ENCODE assay signal across 8 cellular contexts in genomic region chr17:3963214-3964201, GRCh38.
DNase-seq lines count a peak whose midpoint lies in the region; ATAC-seq lines count a peak whose summit lies in the region.

No MANE protein-coding gene starts in this region.

- H3K9ac ChIP-seq in BLaER1 treated with 17β-estradiol and CSF1 and Interleukin-3, amounts not matched to agents 10 nM and 100 nM, result peak overlapping the region; percentile 73 to 90 (median 82)

- H3K36me3 Mint-ChIP-seq in activated T-cell treated with anti-CD3 and anti-CD28 coated beads, Interleukin-2, amount 50 U/mL, for 24 hours (ENCODE audit: low read depth), result peaks cover 23% of the 10 kb centered on the region

- peaks cover 52% of the 10 kb centered on the region for H3K4me1 Mint-ChIP-seq in activated T-cell treated with anti-CD3 and anti-CD28 coated beads, Interleukin-2, amount 50 U/mL, for 24 hours (ENCODE audit: low read depth)

- peak overlapping the region; percentile 88 for H3K4me3 Mint-ChIP-seq in activated T-cell treated with anti-CD3 and anti-CD28 coated beads, Interleukin-2, amount 50 U/mL, for 24 hours

- H3K4me2 ChIP-seq in BLaER1 treated with 17β-estradiol and CSF1 and Interleukin-3, amounts not matched to agents 10 nM and 100 nM, result peak overlapping the region; percentile 89 to 100 (median 96)

- H3K36me3 ChIP-seq in BLaER1 treated with 17β-estradiol and CSF1 and Interleukin-3, amounts not matched to agents 10 nM and 100 nM, result no peaks in the 10 kb centered on the region

- peak overlapping the region in 10 of 11 experiments; percentile 56 to 93 (median 84); a peak in 20 of 22 replicates for H3K27ac ChIP-seq in BLaER1 treated with 17β-estradiol and CSF1 and Interleukin-3, amounts not matched to agents 10 nM and 100 nM

- H4K20me1 ChIP-seq in BLaER1 treated with 17β-estradiol and CSF1 and Interleukin-3, amounts not matched to agents 10 nM and 100 nM, result peaks cover 0 to 60% (median 49%) of the 10 kb centered on the region in 11 experiments; a peak in 19 of 22 replicates

- peaks cover 0 to 7% (median 0%) of the 10 kb centered on the region in 11 experiments; a peak in 2 of 22 replicates for H3K27me3 ChIP-seq in BLaER1 treated with 17β-estradiol and CSF1 and Interleukin-3, amounts not matched to agents 10 nM and 100 nM

- H3K9me3 ChIP-seq in BLaER1 treated with 17β-estradiol and CSF1 and Interleukin-3, amounts not matched to agents 10 nM and 100 nM (replicated peaks in 1 of 11), result no peaks in the 10 kb centered on the region
- H3K9me3 ChIP-seq in iPS-18c (ENCODE audit: control insufficient read depth, insufficient read depth, low read length), result no peaks in the 10 kb centered on the region

- H3K4me3 ChIP-seq in BLaER1 treated with 17β-estradiol and CSF1 and Interleukin-3, amounts not matched to agents 10 nM and 100 nM, result peak overlapping the region; percentile 73 to 89 (median 78)
- peak overlapping the region; percentile 59 for H3K4me3 ChIP-seq in iPS-18c (ENCODE audit: insufficient read depth, low read depth, low read length)

- H3K27me3 Mint-ChIP-seq in activated T-cell treated with anti-CD3 and anti-CD28 coated beads, Interleukin-2, amount 50 U/mL, for 24 hours, result no peaks in the 10 kb centered on the region

- peaks cover 62 to 96% (median 90%) of the 10 kb centered on the region in 10 experiments for H3K4me1 ChIP-seq in BLaER1 treated with 17β-estradiol and CSF1 and Interleukin-3, amounts not matched to agents 10 nM and 100 nM

- ATAC-seq in GM21390 (IDR thresholded peaks at IDR 0.05; ENCODE audit: unreplicated experiment), result peak; percentile 13

- no peaks in the 10 kb centered on the region for H3K9me3 Mint-ChIP-seq in activated T-cell treated with anti-CD3 and anti-CD28 coated beads, Interleukin-2, amount 50 U/mL, for 24 hours

- peak overlapping the region; percentile 85 for H3K27ac Mint-ChIP-seq in activated T-cell treated with anti-CD3 and anti-CD28 coated beads, Interleukin-2, amount 50 U/mL, for 24 hours

- DNase-seq in NCI-H146 (lab: John Stamatoyannopoulos, UW) (peak; percentile 69), NCI-H2107 treated with DMSO at 0.1 percent for 48 hours (lab: John Stamatoyannopoulos, UW; ENCODE audit: unreplicated experiment) (no peak), NCI-H2196 (lab: John Stamatoyannopoulos, UW; ENCODE audit: unreplicated experiment) (no peak)
- DNase-seq in activated T-cell treated with anti-CD3 and anti-CD28 coated beads, Interleukin-2, amount 50 U/mL, for 24 hours, result peak; percentile 72
- peak; percentile 21 for DNase-seq in stimulated activated CD8-positive, alpha-beta memory T cell treated with anti-CD3 and anti-CD28 coated beads, Interleukin-15, amount 100 ng/mL, for 4 hours (ENCODE audit: low read depth in 2 of 2)

Comparison
In these comparisons a context has a peak if more than half of its experiments do, and no peak if none do; other contexts are left out.
1. DNase-seq: peak in NCI-H146 (single experiment), activated T-cell treated with anti-CD3 and anti-CD28 coated beads, Interleukin-2, amount 50 U/mL, for 24 hours (single experiment) and stimulated activated CD8-positive, alpha-beta memory T cell treated with anti-CD3 and anti-CD28 coated beads, Interleukin-15, amount 100 ng/mL, for 4 hours (2 of 2); none in NCI-H2107 treated with DMSO at 0.1 percent for 48 hours (single experiment) and NCI-H2196 (single experiment).